In the genomic region with DNA sequence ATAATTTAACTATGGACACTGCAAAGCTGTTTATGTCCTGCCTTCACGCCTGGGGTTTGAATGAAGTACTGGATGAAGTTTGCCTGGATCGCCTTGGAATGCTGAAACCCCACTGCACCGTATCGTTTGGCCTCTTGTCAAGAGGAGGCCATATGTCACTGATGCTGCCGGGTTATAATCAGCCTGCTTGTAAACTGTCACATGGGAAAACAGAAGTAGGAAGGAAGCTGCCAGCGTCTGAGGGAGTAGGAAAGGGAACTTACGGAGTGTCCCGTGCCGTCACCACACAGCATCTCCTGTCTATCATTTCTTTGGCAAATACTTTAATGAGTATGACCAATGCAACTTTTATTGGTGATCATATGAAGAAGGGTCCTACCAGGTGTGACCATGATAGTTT, we compare ENCODE assay signal across 18 cellular contexts.
DNase-seq lines count a peak whose midpoint lies in the region; ATAC-seq and TF ChIP-seq lines count a peak whose summit lies in the region.
"Had no signal": no experiment of that assay in that cellular context is flagged by ENCODE, and none has a peak within 500 bp of the region (broad histone marks: within the 10 kb centered on the region; RNA-seq: fewer than 3 reads in every experiment).

No MANE protein-coding gene starts in this region.

- no peaks in the 10 kb centered on the region for H3K4me1 ChIP-seq in colonic mucosa
- H3K4me1 ChIP-seq: stomach had no signal

- H3K9me3 ChIP-seq in colonic mucosa, result no peaks in the 10 kb centered on the region
- H3K9me3 ChIP-seq: stomach had no signal

- no peaks in the 10 kb centered on the region for H3K9me3 Mint-ChIP-seq in endothelial cell (ENCODE audit: unreplicated experiment)
- H3K9me3 Mint-ChIP-seq: activated T-helper 17 cell treated with anti-CD3 and anti-CD28 coated beads, Interleukin-2, amount 50 U/mL, for 72 hours; neural crest cell had no signal

- TF ChIP-seq CTCF in endothelial cell (IDR thresholded peaks at IDR 0.05; ENCODE audit: unreplicated experiment) (no peak), colonic mucosa (IDR thresholded peaks at IDR 0.05) (no peak)

- DNase-seq in Right ventricle myocardium inferior (ENCODE audit: missing footprints) (no peak), Right ventricle myocardium superior (no peak), NOMO-1 (lab: John Stamatoyannopoulos, UW; ENCODE audit: unreplicated experiment in 2 of 2) (peak; percentile 8 to 20), endothelial cell (ENCODE audit: low spot score) (no peak), sciatic nerve (ENCODE audit: low spot score) (no peak), colonic mucosa (no peak), NCI-H510A (lab: John Stamatoyannopoulos, UW) (no peak), SHP77 (lab: John Stamatoyannopoulos, UW) (no peak)
- DNase-seq: amniotic stem cell; CD4-positive, alpha-beta memory T cell; foreskin fibroblast; mesenchymal stem cell; PC-3; SK-N-SH; stomach had no signal

- intact Hi-C loops in Right ventricle myocardium inferior (cut with DNase I) (no loop called here), Right ventricle myocardium superior (cut with DNase I) (no loop called here), sciatic nerve (cut with DNase I) (no loop called here), colonic mucosa (cut with DNase I) (no loop called here)

- H3K36me3 ChIP-seq in colonic mucosa, result no peaks in the 10 kb centered on the region

- H3K27ac ChIP-seq in colonic mucosa, result no peak overlapping the region
- H3K27ac ChIP-seq: stomach, VCaP had no signal

- peaks cover 2% of the 10 kb centered on the region for H3K27me3 Mint-ChIP-seq in endothelial cell (ENCODE audit: unreplicated experiment)
- H3K27me3 Mint-ChIP-seq: activated T-helper 17 cell treated with anti-CD3 and anti-CD28 coated beads, Interleukin-2, amount 50 U/mL, for 72 hours; CD4-positive, alpha-beta memory T cell had no signal

- no peaks in the 10 kb centered on the region for H3K36me3 Mint-ChIP-seq in endothelial cell (ENCODE audit: low read depth, unreplicated experiment)

- ATAC-seq in Right ventricle myocardium inferior (peak; percentile 56), Right ventricle myocardium superior (ENCODE audit: poor library complexity) (no peak), sciatic nerve (peak; percentile 73)
- ATAC-seq: activated T-helper 17 cell treated with anti-CD3 and anti-CD28 coated beads, Interleukin-2, amount 50 U/mL, for 72 hours; PC-3 had no signal

- peak overlapping the region; percentile 53 for H3K27ac Mint-ChIP-seq in endothelial cell (ENCODE audit: unreplicated experiment)
- H3K27ac Mint-ChIP-seq: activated T-helper 17 cell treated with anti-CD3 and anti-CD28 coated beads, Interleukin-2, amount 50 U/mL, for 72 hours; CD4-positive, alpha-beta memory T cell had no signal

- H3K4me3 ChIP-seq in colonic mucosa, result no peak overlapping the region
- H3K4me3 ChIP-seq: stomach had no signal

- no peak overlapping the region for H3K4me3 Mint-ChIP-seq in endothelial cell (ENCODE audit: unreplicated experiment)
- H3K4me3 Mint-ChIP-seq: activated T-helper 17 cell treated with anti-CD3 and anti-CD28 coated beads, Interleukin-2, amount 50 U/mL, for 72 hours; CD4-positive, alpha-beta memory T cell; neural crest cell had no signal

- H3K9ac ChIP-seq in colonic mucosa (ENCODE audit: low read depth in 2 of 2, low read length in 2 of 2), result no peak overlapping the region
- H3K9ac ChIP-seq: SK-N-SH had no signal

- H3K4me1 Mint-ChIP-seq in endothelial cell (ENCODE audit: unreplicated experiment), result peaks cover 7% of the 10 kb centered on the region
- H3K4me1 Mint-ChIP-seq: activated T-helper 17 cell treated with anti-CD3 and anti-CD28 coated beads, Interleukin-2, amount 50 U/mL, for 72 hours had no signal

- H3K27me3 ChIP-seq in colonic mucosa, result no peaks in the 10 kb centered on the region
- H3K27me3 ChIP-seq: stomach had no signal

Comparison
In these comparisons a context has a peak if more than half of its experiments do, and no peak if none do; other contexts are left out.
1. DNase-seq: peak in NOMO-1 (2 of 2); none in Right ventricle myocardium inferior (single experiment), Right ventricle myocardium superior (single experiment), endothelial cell (single experiment), sciatic nerve (single experiment), colonic mucosa (single experiment), NCI-H510A (single experiment) and SHP77 (0 of 2).